Comparison of ENCODE assay signal across 9 cellular contexts in genomic region chr19:13978306-13978705, GRCh38. TPM values are rescaled to one million over a fixed set of nuclear protein-coding genes. Genes with fewer than 3 reads are reported as not detected.
A peak's percentile ranks its signal among the peaks of the same experiment; 100 is the strongest.
DNase-seq lines count a peak whose midpoint lies in the region; ATAC-seq and TF ChIP-seq lines count a peak whose summit lies in the region.
"Had no signal": no experiment of that assay in that cellular context is flagged by ENCODE, and none has a peak within 500 bp of the region (broad histone marks: within the 10 kb centered on the region; RNA-seq: fewer than 3 reads in every experiment).

No MANE protein-coding gene starts in this region.

- H3K79me2 ChIP-seq in OCI-LY7 (ENCODE audit: insufficient read depth, low read depth, low read length): no peaks in the 10 kb centered on the region

- H3K27me3 Mint-ChIP-seq in natural killer cell (ENCODE audit: low read depth in 2 of 2): no peaks in the 10 kb centered on the region
- H3K27me3 Mint-ChIP-seq: activated naive CD4-positive, alpha-beta T cell treated with anti-CD3 and anti-CD28 coated beads, Interleukin-2, amount 50 U/mL, for 24 hours had no signal

- POLR2A ChIA-PET in OCI-LY7 (lab: Charles Lee): interaction anchor here (0.8 kb wide), 1 partner anchor 21 kb away, joined by 5 read pairs; no protein-coding TSS in a partner anchor

- no peak overlapping the region for H3K27ac ChIP-seq in OCI-LY7 (ENCODE audit: low read depth, low read length, poor library complexity, severe bottlenecking)

- H2AFZ ChIP-seq in OCI-LY7 (ENCODE audit: low read length): no peak overlapping the region; the same call in 1 of the 2 replicates

- DNase-seq in Daoy (ENCODE audit: low read depth) (peak; percentile 43), OCI-LY7 (ENCODE audit: low spot score) (peak; percentile 45), natural killer cell (no peak), middle frontal gyrus (ENCODE audit: extremely low spot score, low spot score) (no peak), HuH-7 (ENCODE audit: low spot score) (no peak), glomerular visceral epithelial cell (ENCODE audit: extremely low spot score) (no peak)

- H4K20me1 ChIP-seq in OCI-LY7 (ENCODE audit: insufficient read depth, low read length): no peaks in the 10 kb centered on the region

- no peak overlapping the region for H3K4me3 ChIP-seq in OCI-LY7 (ENCODE audit: low read depth, low read length, poor library complexity, severe bottlenecking)

- CTCF ChIA-PET in OCI-LY7 (lab: Charles Lee; ENCODE audit: unreplicated experiment): no interaction called here

- H3K36me3 ChIP-seq in OCI-LY7 (ENCODE audit: insufficient read depth, low read length): peaks cover 35% of the 10 kb centered on the region

- no peaks in the 10 kb centered on the region for H3K9me3 ChIP-seq in OCI-LY7 (ENCODE audit: low read length)

- H3K9me3 Mint-ChIP-seq in natural killer cell: no peaks in the 10 kb centered on the region
- H3K9me3 Mint-ChIP-seq: activated naive CD4-positive, alpha-beta T cell treated with anti-CD3 and anti-CD28 coated beads, Interleukin-2, amount 50 U/mL, for 24 hours had no signal

- no peaks in the 10 kb centered on the region for H3K9me2 ChIP-seq in OCI-LY7 (ENCODE audit: insufficient read depth, low read length)

- peaks cover 52% of the 10 kb centered on the region for H3K4me1 ChIP-seq in OCI-LY7 (ENCODE audit: insufficient read depth, low read length, poor library complexity, severe bottlenecking)

- H3K4me3 Mint-ChIP-seq in natural killer cell: peak overlapping the region; percentile 61
- H3K4me3 Mint-ChIP-seq: activated naive CD4-positive, alpha-beta T cell treated with anti-CD3 and anti-CD28 coated beads, Interleukin-2, amount 50 U/mL, for 24 hours had no signal

- peak overlapping the region in 1 of 2 donors; percentile 74 for H3K27ac Mint-ChIP-seq in natural killer cell
- H3K27ac Mint-ChIP-seq: activated naive CD4-positive, alpha-beta T cell treated with anti-CD3 and anti-CD28 coated beads, Interleukin-2, amount 50 U/mL, for 24 hours had no signal

- H3K4me1 Mint-ChIP-seq in natural killer cell: peaks cover 0 to 28% of the 10 kb centered on the region in 2 donors

- ATAC-seq in esophagus mucosa (peak; percentile 50), natural killer cell (peak in 2 of 3 donors; percentile 42 to 49), HG03097 (IDR thresholded peaks at IDR 0.05; ENCODE audit: low FRiP score, unreplicated experiment) (no peak)

- TF ChIP-seq CTCF in OCI-LY7 (conservative IDR thresholded peaks at IDR 0.05; ENCODE audit: low read length): no peak
- TF ChIP-seq CTCF in natural killer cell (IDR thresholded peaks at IDR 0.05): no peak

- no peaks in the 10 kb centered on the region for H3K36me3 Mint-ChIP-seq in natural killer cell

- intact Hi-C loops in OCI-LY7 (cut with micrococcal nuclease; ENCODE audit: unreplicated experiment): no loop called here
- intact Hi-C loops in natural killer cell (cut with micrococcal nuclease): no loop called here

- 0 out of 2 replicates have a peak overlapping the region, but pooled peaks have one; percentile 22 for H3K4me2 ChIP-seq in OCI-LY7 (ENCODE audit: low read length)

- BruUV-seq in OCI-LY7 (replicated peaks; lab: Mats Ljungman, UMichigan): no TSS peak

RNA-seq across cellular contexts. Expression of gene DCAF15, which starts 26.0 kb away (rescaled TPM):
- 29.4 and 40.5 TPM in 2 replicates for total RNA-seq in Daoy (2014; rRNA removed; shearing (Covaris generic))
- total RNA-seq in OCI-LY7 (2014; rRNA removed; shearing (Covaris generic)): 61.0 and 71.3 TPM in 2 replicates
- total RNA-seq in OCI-LY7 (2022): 86.2 and 97.3 TPM in 2 replicates
- 18.2 TPM for total RNA-seq in esophagus mucosa
- total RNA-seq in natural killer cell: 100 to 1,000 TPM; 121 to 149 (median 124) TPM

RNA-seq across cellular contexts. Expression of gene RFX1, which starts 27.8 kb away (rescaled TPM):
- 1.3 and 1.4 TPM in 2 replicates for total RNA-seq in Daoy (2014; rRNA removed; shearing (Covaris generic))
- total RNA-seq in OCI-LY7 (2014; rRNA removed; shearing (Covaris generic)): 3.5 and 4.4 TPM in 2 replicates
- total RNA-seq in OCI-LY7 (2022) (13.8 and 17.4 TPM in 2 replicates), esophagus mucosa (8.3 TPM), natural killer cell (10 to 100 TPM; 26.0 to 31.8 (median 30.5) TPM)

RNA-seq across cellular contexts. Expression of gene PODNL1, which starts 40.1 kb away (rescaled TPM):
- not detected in 2 replicates for total RNA-seq in Daoy (2014; rRNA removed; shearing (Covaris generic))
- 0.16 TPM in 1 of 2 replicates, not detected in the other for total RNA-seq in OCI-LY7 (2014; rRNA removed; shearing (Covaris generic))
- 0.20 TPM in 1 of 2 replicates, not detected in the other for total RNA-seq in OCI-LY7 (2022)
- 8.5 TPM for total RNA-seq in esophagus mucosa
- total RNA-seq in natural killer cell: under 1 TPM in 1 of 3 donors, not detected in 2; 0.61 TPM

RNA-seq across cellular contexts. Expression of gene RLN3, which starts 49.6 kb away (rescaled TPM):
- not detected in 2 replicates for total RNA-seq in Daoy (2014; rRNA removed; shearing (Covaris generic))
- total RNA-seq in OCI-LY7 (2014; rRNA removed; shearing (Covaris generic)): not detected in 2 replicates
- total RNA-seq in OCI-LY7 (2022) (not detected in 2 replicates), esophagus mucosa (not detected), natural killer cell (not detected)

RNA-seq across cellular contexts. Expression of gene IL27RA, which starts 53.3 kb away (rescaled TPM):
- total RNA-seq in Daoy (2014; rRNA removed; shearing (Covaris generic)): 10.7 and 11.1 TPM in 2 replicates
- total RNA-seq in OCI-LY7 (2014; rRNA removed; shearing (Covaris generic)): 5.2 and 6.7 TPM in 2 replicates
- 6.0 and 9.0 TPM in 2 replicates for total RNA-seq in OCI-LY7 (2022)
- 1.2 TPM for total RNA-seq in esophagus mucosa
- total RNA-seq in natural killer cell: 10 to 100 TPM; 38.4 to 61.1 (median 58.0) TPM

Comparison
In these comparisons a context has a peak if more than half of its experiments do, and no peak if none do; other contexts are left out.
1. DNase-seq: peak in Daoy (single experiment) and OCI-LY7 (single experiment); none in natural killer cell (single experiment), middle frontal gyrus (single experiment), HuH-7 (single experiment) and glomerular visceral epithelial cell (single experiment).